In genomic region chr18:23107718-23108117, GRCh38 we compare ENCODE assay signal across 1 cellular context.
TF ChIP-seq lines count a peak whose summit lies in the region.

No MANE protein-coding gene starts in this region.

TF ChIP-seq in K562, 482 proteins besides CTCF, POLR2A, EP300 and RAD21 (continued from another document):
- TF ChIP-seq USF2 (CRISPR knock-in tag; IDR thresholded peaks at IDR 0.05) (no peak), OTX1 (CRISPR knock-in tag; IDR thresholded peaks at IDR 0.05) (no peak)
